ENCODE assay signal across 19 cellular contexts in genomic region chr2:2914252-2914651, GRCh38.
DNase-seq lines count a peak whose midpoint lies in the region; ATAC-seq and TF ChIP-seq lines count a peak whose summit lies in the region.
"Had no signal": no experiment of that assay in that cellular context is flagged by ENCODE, and none has a peak within 500 bp of the region (broad histone marks: within the 10 kb centered on the region; RNA-seq: fewer than 3 reads in every experiment).

No MANE protein-coding gene starts in this region.

- H3K27ac ChIP-seq in psoas muscle = no peak overlapping the region
- H3K27ac ChIP-seq: 22Rv1, BLaER1, C4-2B had no signal

- CTCF ChIA-PET in activated CD8-positive, alpha-beta memory T cell treated with anti-CD3 and anti-CD28 coated beads, Interleukin-2, amount 10 ng/mL, durations not matched to agents 7 days and 5 days (lab: Charles Lee) = no interaction called here

- no peak for ATAC-seq in activated CD8-positive, alpha-beta memory T cell treated with anti-CD3 and anti-CD28 coated beads, Interleukin-2, amount 10 ng/mL, durations not matched to agents 7 days and 5 days
- ATAC-seq in psoas muscle = no peak
- ATAC-seq in left ventricle myocardium superior = no peak
- ATAC-seq: CD8-positive, alpha-beta T cell had no signal

- H3K27ac Mint-ChIP-seq in activated CD8-positive, alpha-beta memory T cell treated with anti-CD3 and anti-CD28 coated beads, Interleukin-2, amount 10 ng/mL, durations not matched to agents 7 days and 5 days = no peak overlapping the region
- H3K27ac Mint-ChIP-seq: B cell; CD4-positive, CD25-positive, alpha-beta regulatory T cell; CD8-positive, alpha-beta T cell; HFFc6 had no signal

- H3K36me3 ChIP-seq in psoas muscle (ENCODE audit: insufficient read depth in 1 of 2, low read depth in 1 of 2) = no peaks in the 10 kb centered on the region
- H3K36me3 ChIP-seq: BLaER1, HAP-1 had no signal

- H3K4me3 Mint-ChIP-seq in activated CD8-positive, alpha-beta memory T cell treated with anti-CD3 and anti-CD28 coated beads, Interleukin-2, amount 10 ng/mL, durations not matched to agents 7 days and 5 days = no peak overlapping the region
- H3K4me3 Mint-ChIP-seq: B cell; CD4-positive, CD25-positive, alpha-beta regulatory T cell; CD8-positive, alpha-beta T cell; HFFc6 had no signal

- peaks cover 0 to 2% (median 0%) of the 10 kb centered on the region in 3 donors for H3K27me3 ChIP-seq in psoas muscle (ENCODE audit: insufficient read depth in 3 of 3, low read length in 2 of 3)
- H3K27me3 ChIP-seq: BLaER1 had no signal

- no peaks in the 10 kb centered on the region for H3K27me3 Mint-ChIP-seq in activated CD8-positive, alpha-beta memory T cell treated with anti-CD3 and anti-CD28 coated beads, Interleukin-2, amount 10 ng/mL, durations not matched to agents 7 days and 5 days
- H3K27me3 Mint-ChIP-seq: CD4-positive, CD25-positive, alpha-beta regulatory T cell had no signal

- H3K4me3 ChIP-seq in psoas muscle = no peak overlapping the region
- H3K4me3 ChIP-seq: BLaER1, HAP-1 had no signal

- no peaks in the 10 kb centered on the region for H3K4me1 ChIP-seq in psoas muscle
- H3K4me1 ChIP-seq: BLaER1, Caco-2, HAP-1 had no signal

- no peaks in the 10 kb centered on the region for H3K9me3 Mint-ChIP-seq in activated CD8-positive, alpha-beta memory T cell treated with anti-CD3 and anti-CD28 coated beads, Interleukin-2, amount 10 ng/mL, durations not matched to agents 7 days and 5 days (ENCODE audit: low read depth)

- intact Hi-C loops in psoas muscle (cut with DNase I) = no loop called here
- intact Hi-C loops in left ventricle myocardium superior (cut with micrococcal nuclease) = no loop called here

- WGBS in psoas muscle, 3 donors = 86 to 91% (median 87%) methylated on average over 8 of the region's 8 CpGs

- H3K9me3 ChIP-seq in psoas muscle = peaks cover 13% of the 10 kb centered on the region
- H3K9me3 ChIP-seq: BLaER1, Caco-2, HAP-1 had no signal

- peak; percentile 1 for DNase-seq in activated CD8-positive, alpha-beta memory T cell treated with anti-CD3 and anti-CD28 coated beads, Interleukin-2, amount 10 ng/mL, durations not matched to agents 7 days and 5 days
- no peak for DNase-seq in activated CD8-positive, alpha-beta memory T cell treated with anti-CD3 and anti-CD28 coated beads, Interleukin-2, amount 50 U/mL, for 48 hours
- DNase-seq in islet precursor cell (peak; percentile 22), mesenteric fat pad (ENCODE audit: low spot score) (peak; percentile 45), NCI-H1436 (lab: John Stamatoyannopoulos, UW) (no peak), psoas muscle (no peak), left ventricle myocardium superior (no peak)
- DNase-seq: Caco-2; CD4-positive, CD25-positive, alpha-beta regulatory T cell; DMS153; DND-41; GOT3; HFFc6 had no signal

- TF ChIP-seq CTCF in psoas muscle (IDR thresholded peaks at IDR 0.05) = no peak

- no peaks in the 10 kb centered on the region for H3K36me3 Mint-ChIP-seq in activated CD8-positive, alpha-beta memory T cell treated with anti-CD3 and anti-CD28 coated beads, Interleukin-2, amount 10 ng/mL, durations not matched to agents 7 days and 5 days
- H3K36me3 Mint-ChIP-seq: CD4-positive, CD25-positive, alpha-beta regulatory T cell; CD8-positive, alpha-beta T cell had no signal

- no peaks in the 10 kb centered on the region for H3K4me1 Mint-ChIP-seq in activated CD8-positive, alpha-beta memory T cell treated with anti-CD3 and anti-CD28 coated beads, Interleukin-2, amount 10 ng/mL, durations not matched to agents 7 days and 5 days
- H3K4me1 Mint-ChIP-seq: B cell; CD4-positive, CD25-positive, alpha-beta regulatory T cell had no signal

Comparison
In these comparisons a context has a peak if more than half of its experiments do, and no peak if none do; other contexts are left out.
1. DNase-seq: peak in activated CD8-positive, alpha-beta memory T cell treated with anti-CD3 and anti-CD28 coated beads, Interleukin-2, amount 10 ng/mL, durations not matched to agents 7 days and 5 days (single experiment), islet precursor cell (single experiment) and mesenteric fat pad (single experiment); none in activated CD8-positive, alpha-beta memory T cell treated with anti-CD3 and anti-CD28 coated beads, Interleukin-2, amount 50 U/mL, for 48 hours (single experiment), NCI-H1436 (single experiment), psoas muscle (0 of 2) and left ventricle myocardium superior (single experiment).